In genomic region chr5:177404641-177405134, GRCh38 we compare ENCODE assay signal across 8 cellular contexts. TPM values are rescaled to one million over a fixed set of nuclear protein-coding genes. Genes with fewer than 3 reads are reported as not detected.
A peak's percentile ranks its signal among the peaks of the same experiment; 100 is the strongest.
DNase-seq lines count a peak whose midpoint lies in the region; ATAC-seq and TF ChIP-seq lines count a peak whose summit lies in the region.

No MANE protein-coding gene starts in this region.

- TF ChIP-seq EP300 in esophagus muscularis mucosa (IDR thresholded peaks at IDR 0.05): no peak
- no peak for TF ChIP-seq EP300 in sigmoid colon (IDR thresholded peaks at IDR 0.05)

- WGBS in esophagus muscularis mucosa: 42% methylated on average over 12 of the region's 15 CpGs
- 29 to 46% methylated on average over 15 of the region's 15 CpGs for WGBS in sigmoid colon, 2 donors

- TF ChIP-seq POLR2A in esophagus muscularis mucosa (IDR thresholded peaks at IDR 0.05; ENCODE audit: low read depth) (no peak), sigmoid colon (IDR thresholded peaks at IDR 0.05) (no peak)

- H3K27me3 ChIP-seq in esophagus muscularis mucosa: peaks cover 13 to 65% (median 43%) of the 10 kb centered on the region in 4 donors
- H3K27me3 ChIP-seq in sigmoid colon: peaks cover 37 to 62% (median 56%) of the 10 kb centered on the region in 3 donors

- CTCF ChIA-PET in OCI-LY7 (lab: Charles Lee; ENCODE audit: unreplicated experiment): interaction anchor here (0.6 to 3.5 kb wide), 7 partner anchors 15 to 51 kb away, joined by 3 to 25 read pairs (median 7); no protein-coding TSS in a partner anchor

- H3K27ac ChIP-seq in OCI-LY7 (ENCODE audit: low read depth, low read length, poor library complexity, severe bottlenecking): no peak overlapping the region
- H3K27ac ChIP-seq in esophagus muscularis mucosa (replicated peaks in 1 of 4): no peak overlapping the region
- H3K27ac ChIP-seq in sigmoid colon: peak overlapping the region in 1 of 4 donors; percentile 39

- H3K4me3 ChIP-seq in GM12864 (ENCODE audit: low read depth, low read length) (peak overlapping the region; percentile 64), OCI-LY7 (ENCODE audit: low read depth, low read length, poor library complexity, severe bottlenecking) (peak overlapping the region; percentile 62), esophagus muscularis mucosa (peak overlapping the region; percentile 53 to 58 (median 57)), sigmoid colon (peak overlapping the region in 3 of 4 donors; percentile 46 to 60 (median 57))

- H3K4me2 ChIP-seq in OCI-LY7 (ENCODE audit: low read length): peak overlapping the region; percentile 73

- peak overlapping the region; percentile 58; the same call in 1 of the 2 replicates for H2AFZ ChIP-seq in OCI-LY7 (ENCODE audit: low read length)

- H3K9me2 ChIP-seq in OCI-LY7 (ENCODE audit: insufficient read depth, low read length): no peaks in the 10 kb centered on the region

- POLR2A ChIA-PET in OCI-LY7 (lab: Charles Lee): interaction anchor here (0.6 to 2.6 kb wide), 8 partner anchors 10 to 56 kb away, joined by 3 to 10 read pairs (median 5); partner anchors contain the start of gene GRK6

- no peaks in the 10 kb centered on the region for H3K9me3 ChIP-seq in OCI-LY7 (ENCODE audit: low read length)
- no peaks in the 10 kb centered on the region for H3K9me3 ChIP-seq in esophagus muscularis mucosa
- no peaks in the 10 kb centered on the region for H3K9me3 ChIP-seq in sigmoid colon

- H3K4me1 ChIP-seq in OCI-LY7 (ENCODE audit: insufficient read depth, low read length, poor library complexity, severe bottlenecking) (peaks cover 18% of the 10 kb centered on the region), esophagus muscularis mucosa (peaks cover 34 to 45% (median 41%) of the 10 kb centered on the region in 4 donors), sigmoid colon (peaks cover 0 to 42% (median 39%) of the 10 kb centered on the region in 4 donors)

- TF ChIP-seq CTCF in GM12864 (IDR thresholded peaks at IDR 0.05; ENCODE audit: low read depth, low read length, missing control alignments) (no peak), OCI-LY7 (conservative IDR thresholded peaks at IDR 0.05; ENCODE audit: low read length) (no peak), esophagus muscularis mucosa (IDR thresholded peaks at IDR 0.05) (no peak), sigmoid colon (IDR thresholded peaks at IDR 0.05) (no peak)

- intact Hi-C loops in OCI-LY7 (cut with micrococcal nuclease; ENCODE audit: unreplicated experiment): loop anchor here (1.0 to 10.0 kb wide), 3 partner anchors 42 to 190 kb away; partner anchors contain the start of genes PRR7 and TMED9
- intact Hi-C loops in esophagus muscularis mucosa (cut with DNase I): loop anchor here (5.0 kb wide), 1 partner anchor 98 kb away; no protein-coding TSS in a partner anchor
- intact Hi-C loops in sigmoid colon (cut with DNase I): loop anchor here (1.0 kb wide), 1 partner anchor 50 kb away; no protein-coding TSS in a partner anchor

- DNase-seq in GM12864 (ENCODE audit: low read depth) (no peak), OCI-LY7 (ENCODE audit: low spot score) (no peak), esophagus muscularis mucosa (ENCODE audit: extremely low spot score) (no peak), sigmoid colon (no peak), NCI-H2171 treated with DMSO at 0.1 percent for 48 hours (lab: John Stamatoyannopoulos, UW) (no peak)

- ATAC-seq in HG02973 (IDR thresholded peaks at IDR 0.05; ENCODE audit: unreplicated experiment): no peak
- no peak for ATAC-seq in GM18867 (IDR thresholded peaks at IDR 0.05; ENCODE audit: unreplicated experiment)
- ATAC-seq in HG03521 (IDR thresholded peaks at IDR 0.05; ENCODE audit: unreplicated experiment): no peak

- no TSS peak for BruUV-seq in OCI-LY7 (replicated peaks; lab: Mats Ljungman, UMichigan)

- no peaks in the 10 kb centered on the region for H3K36me3 ChIP-seq in OCI-LY7 (ENCODE audit: insufficient read depth, low read length)
- no peaks in the 10 kb centered on the region for H3K36me3 ChIP-seq in esophagus muscularis mucosa
- no peaks in the 10 kb centered on the region for H3K36me3 ChIP-seq in sigmoid colon

- no peaks in the 10 kb centered on the region for H4K20me1 ChIP-seq in OCI-LY7 (ENCODE audit: insufficient read depth, low read length)

- no peaks in the 10 kb centered on the region for H3K79me2 ChIP-seq in OCI-LY7 (ENCODE audit: insufficient read depth, low read depth, low read length)

RNA-seq across cellular contexts. Expression of gene PFN3, which starts 4.2 kb away (rescaled TPM):
- not detected in 2 replicates for total RNA-seq in OCI-LY7 (2014; rRNA removed; shearing (Covaris generic))
- not detected in 2 replicates for total RNA-seq in OCI-LY7 (2022)
- total RNA-seq in esophagus muscularis mucosa: not detected
- not detected for total RNA-seq in sigmoid colon
- polyA plus RNA-seq in sigmoid colon: not detected

RNA-seq across cellular contexts. Expression of gene F12, which starts 4.7 kb away (rescaled TPM):
- 1.2 TPM in 1 of 2 replicates, not detected in the other for total RNA-seq in OCI-LY7 (2014; rRNA removed; shearing (Covaris generic))
- total RNA-seq in OCI-LY7 (2022): 3.0 and 3.8 TPM in 2 replicates
- under 1 TPM in 1 of 4 donors, not detected in 3; 0.17 TPM for total RNA-seq in esophagus muscularis mucosa
- total RNA-seq in sigmoid colon: under 1 TPM in 3 of 4 donors, not detected in 1; 0.36 to 0.83 (median 0.81) TPM
- 10 to 100 TPM in 1 of 3 donors, 1 to 10 TPM in 2; 3.6 to 14.0 (median 8.1) TPM for polyA plus RNA-seq in sigmoid colon

RNA-seq across cellular contexts. Expression of gene SLC34A1, which starts 20.5 kb away (rescaled TPM):
- 0.05 and 0.35 TPM in 2 replicates for total RNA-seq in OCI-LY7 (2014; rRNA removed; shearing (Covaris generic))
- 0.46 and 0.63 TPM in 2 replicates for total RNA-seq in OCI-LY7 (2022)
- total RNA-seq in esophagus muscularis mucosa: not detected
- not detected for total RNA-seq in sigmoid colon
- polyA plus RNA-seq in sigmoid colon: under 1 TPM in 1 of 3 donors, not detected in 2; 0.04 TPM

RNA-seq across cellular contexts. Expression of gene GRK6, which starts 21.8 kb away (rescaled TPM):
- total RNA-seq in OCI-LY7 (2014; rRNA removed; shearing (Covaris generic)): 43.4 and 46.2 TPM in 2 replicates
- 99.4 and 102 TPM in 2 replicates for total RNA-seq in OCI-LY7 (2022)
- 10 to 100 TPM; 29.1 to 44.7 (median 36.3) TPM for total RNA-seq in esophagus muscularis mucosa
- total RNA-seq in sigmoid colon: 10 to 100 TPM; 16.5 to 29.2 (median 21.3) TPM
- polyA plus RNA-seq in sigmoid colon: 10 to 100 TPM; 18.7 to 47.9 (median 22.8) TPM

RNA-seq across cellular contexts. Expression of gene PRR7, which starts 41.9 kb away (rescaled TPM):
- total RNA-seq in OCI-LY7 (2014; rRNA removed; shearing (Covaris generic)): 7.0 and 13.6 TPM in 2 replicates
- total RNA-seq in OCI-LY7 (2022): 12.5 and 12.8 TPM in 2 replicates
- total RNA-seq in esophagus muscularis mucosa: 1 to 10 TPM in 2 of 4 donors, under 1 TPM in 2; 0.42 to 2.5 (median 1.6) TPM
- 1 to 10 TPM in 3 of 4 donors, under 1 TPM in 1; 0.82 to 2.5 (median 1.7) TPM for total RNA-seq in sigmoid colon
- 1 to 10 TPM in 1 of 3 donors, not detected in 2; 3.7 TPM for polyA plus RNA-seq in sigmoid colon
